12 cellular contexts compared by ENCODE assay signal in the genomic region with DNA sequence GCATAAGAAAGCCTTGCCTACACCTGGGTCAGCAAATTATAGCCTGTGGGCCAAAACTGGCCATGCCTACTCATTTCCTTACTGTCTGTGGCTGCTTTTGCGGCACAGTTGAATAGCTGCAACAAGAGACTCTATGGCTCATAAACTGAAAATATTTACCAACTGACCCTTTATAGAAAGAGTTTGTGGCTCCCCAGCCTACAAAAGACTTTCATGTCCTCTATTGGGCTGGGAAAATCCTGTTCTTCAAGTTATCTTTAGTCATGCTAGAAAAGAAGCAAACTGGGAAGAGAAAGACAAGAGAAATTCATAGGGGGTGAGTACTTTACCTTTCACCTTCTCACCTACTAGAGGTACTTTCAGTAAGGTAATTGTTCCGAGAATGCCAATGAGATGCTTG.
DNase-seq lines count a peak whose midpoint lies in the region; ATAC-seq and TF ChIP-seq lines count a peak whose summit lies in the region.
"Had no signal": no experiment of that assay in that cellular context is flagged by ENCODE, and none has a peak within 500 bp of the region (broad histone marks: within the 10 kb centered on the region; RNA-seq: fewer than 3 reads in every experiment).

No MANE protein-coding gene starts in this region.

- no peak overlapping the region for H3K9ac ChIP-seq in colonic mucosa (ENCODE audit: low read depth in 2 of 2, low read length in 2 of 2)

- H3K4me1 ChIP-seq in RWPE2 (ENCODE audit: insufficient read depth, poor library complexity, severe bottlenecking) (peaks cover 29% of the 10 kb centered on the region), colonic mucosa (no peaks in the 10 kb centered on the region)
- H3K4me1 ChIP-seq: right lobe of liver had no signal

- peaks cover 1 to 6% of the 10 kb centered on the region in 2 donors for H3K36me3 Mint-ChIP-seq in activated T-cell treated with anti-CD3 and anti-CD28 coated beads, Interleukin-2, amount 50 U/mL, for 72 hours (ENCODE audit: insufficient read depth in 2 of 2)
- peaks cover 4% of the 10 kb centered on the region for H3K36me3 Mint-ChIP-seq in stimulated activated effector memory CD8-positive, alpha-beta T cell treated with anti-CD3 and anti-CD28 coated beads, Interleukin-12 subunit alpha, Interleukin-12 subunit beta, amount 100 ng/mL, for 72 hours

- no peak overlapping the region for H3K4me3 ChIP-seq in RWPE2 (ENCODE audit: severe bottlenecking)
- no peak overlapping the region for H3K4me3 ChIP-seq in colonic mucosa
- H3K4me3 ChIP-seq: right lobe of liver, transverse colon had no signal

- H3K36me3 ChIP-seq in RWPE2 (ENCODE audit: low read depth): peaks cover 13% of the 10 kb centered on the region; the same call in 1 of the 2 replicates
- H3K36me3 ChIP-seq in colonic mucosa: no peaks in the 10 kb centered on the region

- no peaks in the 10 kb centered on the region for H3K27me3 ChIP-seq in RWPE2 (ENCODE audit: insufficient read depth, poor library complexity, severe bottlenecking)
- H3K27me3 ChIP-seq in colonic mucosa: no peaks in the 10 kb centered on the region
- H3K27me3 ChIP-seq: right lobe of liver, transverse colon had no signal

- no peak for ATAC-seq in activated T-cell treated with anti-CD3 and anti-CD28 coated beads, Interleukin-2, amount 50 U/mL, for 72 hours (replicated peaks in 1 of 2)
- ATAC-seq in HG02943 (IDR thresholded peaks at IDR 0.05; ENCODE audit: low read depth, unreplicated experiment): peak; percentile 62
- peak; percentile 99 for ATAC-seq in RWPE2 (ENCODE audit: low read depth)
- ATAC-seq in stimulated activated effector memory CD8-positive, alpha-beta T cell treated with anti-CD3 and anti-CD28 coated beads, Interleukin-12 subunit alpha, Interleukin-12 subunit beta, amount 100 ng/mL, for 72 hours: no peak
- ATAC-seq: HCT116, right lobe of liver had no signal

- H3K4me1 Mint-ChIP-seq in activated T-cell treated with anti-CD3 and anti-CD28 coated beads, Interleukin-2, amount 50 U/mL, for 72 hours (ENCODE audit: low read depth): peaks cover 44% of the 10 kb centered on the region
- peaks cover 27% of the 10 kb centered on the region for H3K4me1 Mint-ChIP-seq in stimulated activated effector memory CD8-positive, alpha-beta T cell treated with anti-CD3 and anti-CD28 coated beads, Interleukin-12 subunit alpha, Interleukin-12 subunit beta, amount 100 ng/mL, for 72 hours

- H3K27ac ChIP-seq in RWPE2 (ENCODE audit: poor library complexity, severe bottlenecking) (peak overlapping the region; percentile 87), colonic mucosa (no peak overlapping the region)
- H3K27ac ChIP-seq: right lobe of liver, transverse colon had no signal

- DNase-seq in activated T-cell treated with anti-CD3 and anti-CD28 coated beads, Interleukin-2, amount 50 U/mL, for 72 hours: no peak
- DNase-seq in activated T-cell treated with anti-CD3 and anti-CD28 coated beads for 4 hours: no peak
- peak; percentile 78 for DNase-seq in RWPE2 (ENCODE audit: low spot score)
- DNase-seq in stimulated activated effector memory CD8-positive, alpha-beta T cell treated with anti-CD3 and anti-CD28 coated beads, Interleukin-12 subunit alpha, Interleukin-12 subunit beta, amount 100 ng/mL, for 72 hours (ENCODE audit: low spot score in 2 of 2): no peak
- DNase-seq in colonic mucosa: no peak
- DNase-seq in cerebellar nuclear complex (lab: John Stamatoyannopoulos, UW): no peak
- no peak for DNase-seq in GM19238 (ENCODE audit: insufficient read length, low spot score)
- DNase-seq: activated CD8-positive, alpha-beta memory T cell treated with anti-CD3 and anti-CD28 coated beads, Interleukin-2, amount 50 U/mL, for 48 hours; right lobe of liver; transverse colon had no signal

- intact Hi-C loops in colonic mucosa (cut with DNase I): no loop called here

- H3K9me3 ChIP-seq in RWPE2 (ENCODE audit: severe bottlenecking) (no peaks in the 10 kb centered on the region), colonic mucosa (no peaks in the 10 kb centered on the region)
- H3K9me3 ChIP-seq: right lobe of liver, transverse colon had no signal

- no peak for TF ChIP-seq CTCF in RWPE2 (IDR thresholded peaks at IDR 0.05; ENCODE audit: poor library complexity, severe bottlenecking)
- TF ChIP-seq CTCF in colonic mucosa (IDR thresholded peaks at IDR 0.05): no peak

- no peaks in the 10 kb centered on the region for H3K9me3 Mint-ChIP-seq in activated T-cell treated with anti-CD3 and anti-CD28 coated beads, Interleukin-2, amount 50 U/mL, for 72 hours
- H3K9me3 Mint-ChIP-seq in stimulated activated effector memory CD8-positive, alpha-beta T cell treated with anti-CD3 and anti-CD28 coated beads, Interleukin-12 subunit alpha, Interleukin-12 subunit beta, amount 100 ng/mL, for 72 hours: no peaks in the 10 kb centered on the region

- peak overlapping the region; percentile 57 to 58 for H3K4me3 Mint-ChIP-seq in activated T-cell treated with anti-CD3 and anti-CD28 coated beads, Interleukin-2, amount 50 U/mL, for 72 hours
- no peak overlapping the region for H3K4me3 Mint-ChIP-seq in stimulated activated effector memory CD8-positive, alpha-beta T cell treated with anti-CD3 and anti-CD28 coated beads, Interleukin-12 subunit alpha, Interleukin-12 subunit beta, amount 100 ng/mL, for 72 hours

- no peaks in the 10 kb centered on the region for H3K27me3 Mint-ChIP-seq in activated T-cell treated with anti-CD3 and anti-CD28 coated beads, Interleukin-2, amount 50 U/mL, for 72 hours (ENCODE audit: low read depth)

- peak overlapping the region; percentile 88 for H3K27ac Mint-ChIP-seq in activated T-cell treated with anti-CD3 and anti-CD28 coated beads, Interleukin-2, amount 50 U/mL, for 72 hours
- H3K27ac Mint-ChIP-seq in stimulated activated effector memory CD8-positive, alpha-beta T cell treated with anti-CD3 and anti-CD28 coated beads, Interleukin-12 subunit alpha, Interleukin-12 subunit beta, amount 100 ng/mL, for 72 hours: peak overlapping the region; percentile 60

Comparison
In these comparisons a context has a peak if more than half of its experiments do, and no peak if none do; other contexts are left out.
1. ATAC-seq: peak in HG02943 (single experiment) and RWPE2 (single experiment); none in activated T-cell treated with anti-CD3 and anti-CD28 coated beads, Interleukin-2, amount 50 U/mL, for 72 hours (0 of 2) and stimulated activated effector memory CD8-positive, alpha-beta T cell treated with anti-CD3 and anti-CD28 coated beads, Interleukin-12 subunit alpha, Interleukin-12 subunit beta, amount 100 ng/mL, for 72 hours (single experiment).